Comparison of ENCODE assay signal across 1 cellular context in genomic region chr9:32378496-32378895, GRCh38.
A peak's percentile ranks its signal among the peaks of the same experiment; 100 is the strongest.
TF ChIP-seq lines count a peak whose summit lies in the region.

No MANE protein-coding gene starts in this region.

TF ChIP-seq in HEK293, 187 proteins besides CTCF, POLR2A, EP300 and RAD21 (continued from another document):
- TF ChIP-seq PRDM2 (tag by site-specific recombination; IDR thresholded peaks at IDR 0.05; ENCODE audit: borderline replicate concordance), result no peak
- no peak for TF ChIP-seq ZXDB (tag by site-specific recombination; IDR thresholded peaks at IDR 0.05)
- no peak for TF ChIP-seq ZNF544 (tag by site-specific recombination; IDR thresholded peaks at IDR 0.05)
- TF ChIP-seq ZNF791 (tag by site-specific recombination; IDR thresholded peaks at IDR 0.05), result no peak
- TF ChIP-seq ZSCAN18 (tag by site-specific recombination; IDR thresholded peaks at IDR 0.05), result no peak
- no peak for TF ChIP-seq ZNF341 (tag by site-specific recombination; IDR thresholded peaks at IDR 0.05; ENCODE audit: low read depth)
- no peak for TF ChIP-seq ZNF18 (tag by site-specific recombination; IDR thresholded peaks at IDR 0.05)
- TF ChIP-seq GLI2 (tag by site-specific recombination; IDR thresholded peaks at IDR 0.05; ENCODE audit: borderline replicate concordance, low read depth), result no peak
- TF ChIP-seq ZNF623 (tag by site-specific recombination; IDR thresholded peaks at IDR 0.05), result no peak
- no peak for TF ChIP-seq PATZ1 (tag by site-specific recombination; IDR thresholded peaks at IDR 0.05)
- peak; percentile 25; the same call in 1 of the 2 replicates for TF ChIP-seq ZNF366 (tag by site-specific recombination; conservative IDR thresholded peaks at IDR 0.05)
- no peak for TF ChIP-seq ZNF146 (tag by site-specific recombination; IDR thresholded peaks at IDR 0.05)
- TF ChIP-seq HOXA7 (CRISPR knock-in tag; IDR thresholded peaks at IDR 0.05; ENCODE audit: borderline replicate concordance), result no peak
- TF ChIP-seq SP3 (tag by site-specific recombination; IDR thresholded peaks at IDR 0.05), result no peak
- no peak for TF ChIP-seq ZNF391 (tag by site-specific recombination; IDR thresholded peaks at IDR 0.05; ENCODE audit: borderline replicate concordance, low read depth)
- no peak for TF ChIP-seq ZNF404 (tag by site-specific recombination; IDR thresholded peaks at IDR 0.05)
- TF ChIP-seq SCRT1 (tag by site-specific recombination; IDR thresholded peaks at IDR 0.05; ENCODE audit: borderline replicate concordance), result no peak
- no peak for TF ChIP-seq ZFHX2 (tag by site-specific recombination; conservative IDR thresholded peaks at IDR 0.05)
- no peak for TF ChIP-seq ZNF274 (IDR thresholded peaks at IDR 0.05; ENCODE audit: low read length)
- no peak for TF ChIP-seq ZNF274 (tag by site-specific recombination; IDR thresholded peaks at IDR 0.05; ENCODE audit: borderline replicate concordance)
- 0 out of 2 replicates have a peak, but pooled peaks have one; percentile 49 for TF ChIP-seq ZNF660 (tag by site-specific recombination; IDR thresholded peaks at IDR 0.05)
- TF ChIP-seq KLF8 (tag by site-specific recombination; IDR thresholded peaks at IDR 0.05), result no peak
